In genomic region chr5:136130581-136130980, GRCh38 we compare ENCODE assay signal across 32 cellular contexts.
"Had no signal": no experiment of that assay in that cellular context is flagged by ENCODE, and none has a peak within 500 bp of the region (broad histone marks: within the 10 kb centered on the region; RNA-seq: fewer than 3 reads in every experiment).

No MANE protein-coding gene starts in this region.

- ATAC-seq: activated CD8-positive, alpha-beta T cell treated with anti-CD3 and anti-CD28 coated beads for 36 hours; activated naive CD8-positive, alpha-beta T cell treated with anti-CD3 and anti-CD28 coated beads, Interleukin-2, amount 50 U/mL, for 24 hours; PC-3; SK-N-SH treated with all-trans-retinoic acid at 6 μM for 48 hours; T-cell; T-helper 17 cell had no signal

- DNase-seq: activated CD4-positive, alpha-beta T cell treated with anti-CD3 and anti-CD28 coated beads for 1 hour; activated CD4-positive, alpha-beta T cell treated with anti-CD3 and anti-CD28 coated beads for 48 hours; activated CD4-positive, alpha-beta T cell treated with anti-CD3 and anti-CD28 coated beads, Interleukin-2, amount 50 U/mL, for 4 hours; activated CD4-positive, CD25-positive, alpha-beta regulatory T cell; activated CD8-positive, alpha-beta T cell treated with anti-CD3 and anti-CD28 coated beads for 36 hours; activated gamma-delta T cell treated with Interleukin-2 at 50 U/mL for 16 hours; activated naive CD4-positive, alpha-beta T cell treated with anti-CD3 and anti-CD28 coated beads, Interleukin-2, amount 10 ng/mL, durations not matched to agents 7 days and 5 days; activated naive CD8-positive, alpha-beta T cell treated with anti-CD3 and anti-CD28 coated beads, Interleukin-2, amount 50 U/mL, for 24 hours; activated T-cell treated with anti-CD3 and anti-CD28 coated beads, Interleukin-2, amount 50 U/mL, for 1 hour; anterior cingulate cortex; Karpas-422; KBM-7; MG63; NCI-H1048; NCI-H1105 treated with DMSO at 0.1 percent for 48 hours; NCI-H1436 treated with DMSO at 0.1 percent for 48 hours; NCI-H1694 treated with DMSO at 0.1 percent for 48 hours; NCI-H2029; NCI-H345; NCI-H524 treated with DMSO at 0.1 percent for 48 hours; PC-3; Peyer's patch; RPMI8226; SIG-M5; T-cell; T-helper 17 cell had no signal

- H3K9me3 Mint-ChIP-seq: activated CD8-positive, alpha-beta T cell treated with anti-CD3 and anti-CD28 coated beads for 36 hours; activated naive CD4-positive, alpha-beta T cell treated with anti-CD3 and anti-CD28 coated beads, Interleukin-2, amount 10 ng/mL, durations not matched to agents 7 days and 5 days; activated naive CD8-positive, alpha-beta T cell treated with anti-CD3 and anti-CD28 coated beads, Interleukin-2, amount 50 U/mL, for 24 hours; activated T-helper 2 cell treated with anti-CD3 and anti-CD28 coated beads, Interferon-gamma antibody, Interleukin-2, Interleukin-4, amounts not matched to agents 10 μg/mL and 5 μg/mL and 100 μg/mL, durations not matched to agents 14 hours and 24 hours and 36 hours; central memory CD8-positive, alpha-beta T cell; T-cell had no signal

- H3K4me3 Mint-ChIP-seq: activated CD8-positive, alpha-beta T cell treated with anti-CD3 and anti-CD28 coated beads for 36 hours; activated naive CD4-positive, alpha-beta T cell treated with anti-CD3 and anti-CD28 coated beads, Interleukin-2, amount 10 ng/mL, durations not matched to agents 7 days and 5 days; activated naive CD8-positive, alpha-beta T cell; activated naive CD8-positive, alpha-beta T cell treated with anti-CD3 and anti-CD28 coated beads, Interleukin-2, amount 50 U/mL, for 24 hours; central memory CD8-positive, alpha-beta T cell; T-cell; T-helper 17 cell had no signal

- H3K36me3 ChIP-seq: cardiac muscle cell, Peyer's patch had no signal

- H3K27ac Mint-ChIP-seq: activated CD8-positive, alpha-beta T cell treated with anti-CD3 and anti-CD28 coated beads for 36 hours; activated naive CD4-positive, alpha-beta T cell treated with anti-CD3 and anti-CD28 coated beads, Interleukin-2, amount 10 ng/mL, durations not matched to agents 7 days and 5 days; activated naive CD8-positive, alpha-beta T cell; activated naive CD8-positive, alpha-beta T cell treated with anti-CD3 and anti-CD28 coated beads, Interleukin-2, amount 50 U/mL, for 24 hours; activated T-helper 2 cell treated with anti-CD3 and anti-CD28 coated beads, Interferon-gamma antibody, Interleukin-2, Interleukin-4, amounts not matched to agents 10 μg/mL and 5 μg/mL and 100 μg/mL, durations not matched to agents 14 hours and 24 hours and 36 hours; T-cell; T-helper 17 cell had no signal

- H3K9me3 ChIP-seq: MG63, Peyer's patch had no signal

- H3K27me3 ChIP-seq: cardiac muscle cell, Peyer's patch had no signal

- H3K4me3 ChIP-seq: cardiac muscle cell, MG63, Peyer's patch had no signal

- H3K27ac ChIP-seq: cardiac muscle cell, Peyer's patch, VCaP had no signal

- H3K36me3 Mint-ChIP-seq: activated naive CD4-positive, alpha-beta T cell treated with anti-CD3 and anti-CD28 coated beads, Interleukin-2, amount 10 ng/mL, durations not matched to agents 7 days and 5 days; activated naive CD8-positive, alpha-beta T cell; T-cell had no signal
